In the genomic region with DNA sequence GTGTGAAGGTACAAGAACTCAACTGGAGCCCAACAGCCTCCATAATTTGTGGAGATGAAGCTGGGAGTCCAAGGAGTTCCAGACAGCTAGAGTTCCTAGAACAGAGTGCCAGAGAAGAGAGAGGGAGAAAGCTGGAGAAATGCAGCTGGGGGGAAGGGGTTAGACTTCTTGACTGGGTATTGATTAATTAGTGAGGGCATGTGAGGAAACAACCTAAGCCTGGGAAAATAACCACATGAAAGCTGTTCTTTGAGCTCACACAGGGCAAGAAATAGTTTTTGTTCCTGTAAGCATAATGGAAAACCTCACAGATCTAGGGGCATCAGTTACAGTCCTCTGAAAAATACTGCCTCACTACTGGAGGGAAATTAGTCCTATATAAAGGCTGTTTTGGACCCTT, we compare ENCODE assay signal across 32 cellular contexts.
"Had no signal": no experiment of that assay in that cellular context is flagged by ENCODE, and none has a peak within 500 bp of the region (broad histone marks: within the 10 kb centered on the region; RNA-seq: fewer than 3 reads in every experiment).

No MANE protein-coding gene starts in this region.

- H3K27ac ChIP-seq: ascending aorta, breast epithelium, Peyer's patch, VCaP had no signal

- H3K4me1 ChIP-seq: ascending aorta, breast epithelium, Peyer's patch had no signal

- ATAC-seq: PC-3 had no signal

- H3K27ac Mint-ChIP-seq: activated B cell treated with CpG ODN at 0.5 μM for 24 hours; activated CD4-positive, alpha-beta memory T cell treated with anti-CD3 and anti-CD28 coated beads for 36 hours; activated naive CD4-positive, alpha-beta T cell treated with anti-CD3 and anti-CD28 coated beads, Interleukin-2, amount 50 U/mL, for 24 hours; activated naive CD8-positive, alpha-beta T cell treated with anti-CD3 and anti-CD28 coated beads, Interleukin-2, amount 10 ng/mL, durations not matched to agents 7 days and 5 days had no signal

- H3K9me3 Mint-ChIP-seq: activated naive CD4-positive, alpha-beta T cell treated with anti-CD3 and anti-CD28 coated beads, Interleukin-2, amount 50 U/mL, for 24 hours had no signal

- DNase-seq: activated B cell treated with CpG ODN at 0.5 μM for 24 hours; activated CD4-positive, alpha-beta memory T cell treated with anti-CD3 and anti-CD28 coated beads for 36 hours; activated CD4-positive, alpha-beta T cell treated with anti-CD3 and anti-CD28 coated beads for 4 hours; activated CD4-positive, alpha-beta T cell treated with anti-CD3 and anti-CD28 coated beads, Interleukin-2, amount 50 U/mL, for 1 hour; activated CD4-positive, CD25-positive, alpha-beta regulatory T cell treated with anti-CD3 and anti-CD28 coated beads, Interleukin-2, amount 50 U/mL, for 72 hours; activated CD8-positive, alpha-beta memory T cell treated with anti-CD3 and anti-CD28 coated beads, Interleukin-2, amount 50 U/mL, for 4 hours; activated effector memory CD4-positive, alpha-beta T cell treated with anti-CD3 and anti-CD28 coated beads, Interleukin-2, amount 50 U/mL, for 16 hours; activated naive CD4-positive, alpha-beta T cell treated with Interleukin-2 at 50 U/mL for 16 hours; activated naive CD8-positive, alpha-beta T cell treated with anti-CD3 and anti-CD28 coated beads, Interleukin-2, amount 10 ng/mL, durations not matched to agents 7 days and 5 days; activated T-cell treated with anti-CD3 and anti-CD28 coated beads, Interleukin-2, amount 50 U/mL, for 48 hours; amygdala; NCI-H1105; NCI-H1417 treated with DMSO at 0.1 percent for 48 hours; NCI-H187 treated with DMSO at 0.1 percent for 48 hours; NCI-H2081; NCI-H226; NCI-H446 treated with DMSO at 0.1 percent for 48 hours; NCI-H524; NCI-H69; NCI-H82; PC-3; Peyer's patch; RPMI8226; SIG-M5; SW 1271; T-helper 1 cell; T-helper 2 cell; T-helper 9 cell had no signal

- H3K36me3 Mint-ChIP-seq: activated CD4-positive, alpha-beta memory T cell treated with anti-CD3 and anti-CD28 coated beads for 36 hours; activated naive CD4-positive, alpha-beta T cell treated with anti-CD3 and anti-CD28 coated beads, Interleukin-2, amount 50 U/mL, for 24 hours; activated naive CD8-positive, alpha-beta T cell treated with anti-CD3 and anti-CD28 coated beads, Interleukin-2, amount 10 ng/mL, durations not matched to agents 7 days and 5 days had no signal

- H3K4me3 Mint-ChIP-seq: activated B cell treated with CpG ODN at 0.5 μM for 24 hours; activated CD4-positive, alpha-beta memory T cell treated with anti-CD3 and anti-CD28 coated beads for 36 hours; activated naive CD4-positive, alpha-beta T cell treated with anti-CD3 and anti-CD28 coated beads, Interleukin-2, amount 50 U/mL, for 24 hours; activated naive CD8-positive, alpha-beta T cell treated with anti-CD3 and anti-CD28 coated beads, Interleukin-2, amount 10 ng/mL, durations not matched to agents 7 days and 5 days had no signal

- H3K4me3 ChIP-seq: ascending aorta, breast epithelium, Peyer's patch had no signal

- H3K27me3 ChIP-seq: ascending aorta, breast epithelium, Peyer's patch had no signal

- H3K9me3 ChIP-seq: ascending aorta, breast epithelium, Peyer's patch had no signal

- H3K36me3 ChIP-seq: ascending aorta, breast epithelium, Peyer's patch had no signal

- H3K27me3 Mint-ChIP-seq: activated B cell treated with CpG ODN at 0.5 μM for 24 hours; activated CD4-positive, alpha-beta memory T cell treated with anti-CD3 and anti-CD28 coated beads for 36 hours; activated naive CD4-positive, alpha-beta T cell treated with anti-CD3 and anti-CD28 coated beads, Interleukin-2, amount 50 U/mL, for 24 hours; activated naive CD8-positive, alpha-beta T cell treated with anti-CD3 and anti-CD28 coated beads, Interleukin-2, amount 10 ng/mL, durations not matched to agents 7 days and 5 days had no signal

- H3K4me1 Mint-ChIP-seq: activated B cell treated with CpG ODN at 0.5 μM for 24 hours; activated naive CD4-positive, alpha-beta T cell treated with anti-CD3 and anti-CD28 coated beads, Interleukin-2, amount 50 U/mL, for 24 hours; activated naive CD8-positive, alpha-beta T cell treated with anti-CD3 and anti-CD28 coated beads, Interleukin-2, amount 10 ng/mL, durations not matched to agents 7 days and 5 days had no signal
